ENCODE assay signal across 8 cellular contexts in genomic region chr1:42456010-42456753, GRCh38. TPM values are rescaled to one million over a fixed set of nuclear protein-coding genes. Genes with fewer than 3 reads are reported as not detected.
DNase-seq lines count a peak whose midpoint lies in the region; ATAC-seq and TF ChIP-seq lines count a peak whose summit lies in the region.

TSS of gene PPCS (plus strand) at chr1:42456543. CDS start at chr1:42456566, 23 bp downstream.
TSS of gene ZMYND12 (minus strand) at chr1:42456022. CDS start at chr1:42455997, 25 bp downstream.

- H4K20me1 ChIP-seq in IMR-90 (ENCODE audit: insufficient read depth, low read length) (no peaks in the 10 kb centered on the region), PC-3 (ENCODE audit: low read length) (no peaks in the 10 kb centered on the region)

- H3K36me3 ChIP-seq in IMR-90 (ENCODE audit: control insufficient read depth, insufficient read depth, low read length) (no peaks in the 10 kb centered on the region), PC-3 (ENCODE audit: low read depth, low read length) (no peaks in the 10 kb centered on the region; the same call in 1 of the 2 replicates)
- H3K36me3 ChIP-seq in naive thymus-derived CD4-positive, alpha-beta T cell (ENCODE audit: control insufficient read depth in 2 of 3, insufficient read depth in 3 of 3, low read length in 3 of 3), result peaks cover 0 to 10% (median 6%) of the 10 kb centered on the region in 3 experiments

- DNase-seq in DMS53 (lab: John Stamatoyannopoulos, UW), result peak; percentile 97
- peak; percentile 76 for DNase-seq in IMR-90
- DNase-seq in PC-3, result peak; percentile 85
- DNase-seq in activated T-cell treated with anti-CD3 and anti-CD28 coated beads, Interleukin-2, amount 50 U/mL, for 72 hours, result peak; percentile 93 to 96
- DNase-seq in fibroblast of gingiva (ENCODE audit: low read depth), result peak; percentile 87
- peak; percentile 84 to 94 (median 92) for DNase-seq in naive thymus-derived CD4-positive, alpha-beta T cell

- H3K18ac ChIP-seq in IMR-90 (ENCODE audit: low read depth, low read length), result peak within 1 kb of the TSS; percentile 74

- no peaks in the 10 kb centered on the region for H3K9me2 ChIP-seq in PC-3 (replicated peaks; ENCODE audit: low read length)

- 1% methylated on average over 28 of the region's 66 CpGs; no CpG with 5 or more reads in 1 of the 2 experiments for WGBS in IMR-90 (ENCODE audit: extremely low coverage in 2 of 2, insufficient read length in 1 of 2), 2 experiments

- peaks cover 23% of the 10 kb centered on the region for H3K79me2 ChIP-seq in PC-3 (ENCODE audit: low read length)

- no peaks in the 10 kb centered on the region for H3F3A ChIP-seq in PC-3 (ENCODE audit: low read length, unreplicated experiment)

- 0 out of 2 replicates have a peak within 1 kb of the TSS, but pooled peaks have one; percentile 66 for H2BK20ac ChIP-seq in IMR-90 (ENCODE audit: low read depth, low read length)

- peak within 1 kb of the TSS; percentile 93 for H2AK9ac ChIP-seq in IMR-90 (replicated peaks; ENCODE audit: low read depth, low read length, poor library complexity)

- peak within 1 kb of the TSS; percentile 71 for H2BK5ac ChIP-seq in IMR-90 (ENCODE audit: low read depth, low read length, poor library complexity, severe bottlenecking)

- peak within 1 kb of the TSS; percentile 70 for H3K56ac ChIP-seq in IMR-90 (ENCODE audit: extremely low read depth, insufficient read depth, low read length)

- H3K4me2 ChIP-seq in IMR-90 (ENCODE audit: low read depth, low read length) (peak within 1 kb of the TSS; percentile 86), PC-3 (ENCODE audit: low read length) (peak within 1 kb of the TSS; percentile 95)

- peak within 1 kb of the TSS; percentile 68 for H3K4me3 ChIP-seq in IMR-90 (ENCODE audit: insufficient read depth, low read depth, low read length)
- peak within 1 kb of the TSS; percentile 85 for H3K4me3 ChIP-seq in PC-3 (ENCODE audit: low read length)
- peak within 1 kb of the TSS; percentile 100 for H3K4me3 ChIP-seq in naive thymus-derived CD4-positive, alpha-beta T cell (ENCODE audit: low read length)

- H3K27ac Mint-ChIP-seq in activated T-cell treated with anti-CD3 and anti-CD28 coated beads, Interleukin-2, amount 50 U/mL, for 72 hours, result peak within 1 kb of the TSS; percentile 97
- peak within 1 kb of the TSS; percentile 95 to 100 (median 98) for H3K27ac Mint-ChIP-seq in naive thymus-derived CD4-positive, alpha-beta T cell
- peak within 1 kb of the TSS; percentile 87 for H3K27ac Mint-ChIP-seq in stimulated activated memory B cell treated with anti-CD40 and anti-IgM and Interleukin-4, amounts not matched to agents 10 μg/mL and 1 μg/mL and 100 μg/mL, for 72 hours

- H3K4me1 ChIP-seq in IMR-90 (ENCODE audit: control insufficient read depth, insufficient read depth, low read length) (peaks cover 5% of the 10 kb centered on the region), PC-3 (ENCODE audit: insufficient read depth, low read length) (peaks cover 27% of the 10 kb centered on the region)
- peaks cover 17 to 23% of the 10 kb centered on the region in 2 donors for H3K4me1 ChIP-seq in naive thymus-derived CD4-positive, alpha-beta T cell (ENCODE audit: control insufficient read depth in 2 of 2, insufficient read depth in 2 of 2, low read length in 2 of 2)

- TF ChIP-seq CTCF in IMR-90 (conservative IDR thresholded peaks at IDR 0.05; ENCODE audit: low read depth, low read length), result no peak
- TF ChIP-seq CTCF in PC-3 (conservative IDR thresholded peaks at IDR 0.05; ENCODE audit: low read depth, low read length), result no peak

- BruUV-seq in IMR-90 (replicated peaks; lab: Mats Ljungman, UMichigan) (no TSS peak), PC-3 (replicated peaks; lab: Mats Ljungman, UMichigan) (TSS peak; percentile 97)

- H3K4me3 Mint-ChIP-seq in activated T-cell treated with anti-CD3 and anti-CD28 coated beads, Interleukin-2, amount 50 U/mL, for 72 hours, result peak within 1 kb of the TSS; percentile 83 to 86
- H3K4me3 Mint-ChIP-seq in naive thymus-derived CD4-positive, alpha-beta T cell, result peak within 1 kb of the TSS; percentile 85 to 99 (median 96)
- H3K4me3 Mint-ChIP-seq in stimulated activated memory B cell treated with anti-CD40 and anti-IgM and Interleukin-4, amounts not matched to agents 10 μg/mL and 1 μg/mL and 100 μg/mL, for 72 hours, result peak within 1 kb of the TSS; percentile 89

- intact Hi-C loops in IMR-90 (cut with micrococcal nuclease) (loop anchor here (2.0 kb wide), 2 partner anchors 121 to 279 kb away; partner anchors contain the start of gene FOXJ3), PC-3 (cut with micrococcal nuclease) (no loop called here)
- intact Hi-C loops in naive thymus-derived CD4-positive, alpha-beta T cell (cut with micrococcal nuclease), result loop anchor here (1.0 to 10.0 kb wide), 14 partner anchors 74 to 1593 kb away; partner anchors contain the start of genes C1orf50 (in 2 of the 2), FOXJ3 (in 2 of the 2), P3H1 (in 2 of the 2) and CITED4 (in 1 of the 2)

- peaks cover 27% of the 10 kb centered on the region for H3K4me1 Mint-ChIP-seq in activated T-cell treated with anti-CD3 and anti-CD28 coated beads, Interleukin-2, amount 50 U/mL, for 72 hours (ENCODE audit: low read depth)
- H3K4me1 Mint-ChIP-seq in naive thymus-derived CD4-positive, alpha-beta T cell, result peaks cover 23 to 53% (median 40%) of the 10 kb centered on the region in 7 donors
- peaks cover 28% of the 10 kb centered on the region for H3K4me1 Mint-ChIP-seq in stimulated activated memory B cell treated with anti-CD40 and anti-IgM and Interleukin-4, amounts not matched to agents 10 μg/mL and 1 μg/mL and 100 μg/mL, for 72 hours

- H3K27ac ChIP-seq in IMR-90 (ENCODE audit: insufficient read depth, low read length), result peak within 1 kb of the TSS; percentile 68
- H3K27ac ChIP-seq in PC-3 (ENCODE audit: low read length), result peak within 1 kb of the TSS; percentile 73
- H3K27ac ChIP-seq in naive thymus-derived CD4-positive, alpha-beta T cell (ENCODE audit: low read depth, low read length), result peak within 1 kb of the TSS; percentile 91

- peaks cover 12 to 17% of the 10 kb centered on the region in 2 donors for H3K36me3 Mint-ChIP-seq in activated T-cell treated with anti-CD3 and anti-CD28 coated beads, Interleukin-2, amount 50 U/mL, for 72 hours (ENCODE audit: insufficient read depth in 2 of 2)
- H3K36me3 Mint-ChIP-seq in naive thymus-derived CD4-positive, alpha-beta T cell, result peaks cover 11 to 31% (median 24%) of the 10 kb centered on the region in 5 donors
- peaks cover 26% of the 10 kb centered on the region for H3K36me3 Mint-ChIP-seq in stimulated activated memory B cell treated with anti-CD40 and anti-IgM and Interleukin-4, amounts not matched to agents 10 μg/mL and 1 μg/mL and 100 μg/mL, for 72 hours

- H3K9me1 ChIP-seq in IMR-90 (ENCODE audit: insufficient read depth, low read length), result 0 out of 2 replicates have a peak, but pooled peaks cover 7% of the 10 kb centered on the region

- H3K9ac ChIP-seq in IMR-90 (ENCODE audit: low read depth, low read length), result peak within 1 kb of the TSS; percentile 78
- peak within 1 kb of the TSS; percentile 96 for H3K9ac ChIP-seq in PC-3 (ENCODE audit: low read length)

- peak within 1 kb of the TSS; percentile 91 for H3K4ac ChIP-seq in IMR-90 (ENCODE audit: low read depth, low read length)

- TF ChIP-seq RAD21 in IMR-90 (IDR thresholded peaks at IDR 0.05; ENCODE audit: low read length), result no peak

- peak within 1 kb of the TSS; percentile 100 for H2AFZ ChIP-seq in IMR-90 (replicated peaks; ENCODE audit: low read length, poor library complexity)
- peak within 1 kb of the TSS; percentile 98 for H2AFZ ChIP-seq in PC-3 (ENCODE audit: low read length)

- peak within 1 kb of the TSS; percentile 95 for H4K5ac ChIP-seq in IMR-90 (ENCODE audit: low read depth, low read length)

- H3K27me3 Mint-ChIP-seq in activated T-cell treated with anti-CD3 and anti-CD28 coated beads, Interleukin-2, amount 50 U/mL, for 72 hours (ENCODE audit: low read depth), result no peaks in the 10 kb centered on the region
- H3K27me3 Mint-ChIP-seq in naive thymus-derived CD4-positive, alpha-beta T cell, result peaks cover 0 to under 1% (median 0%) of the 10 kb centered on the region in 5 donors
- no peaks in the 10 kb centered on the region for H3K27me3 Mint-ChIP-seq in stimulated activated memory B cell treated with anti-CD40 and anti-IgM and Interleukin-4, amounts not matched to agents 10 μg/mL and 1 μg/mL and 100 μg/mL, for 72 hours

- H3K9me3 ChIP-seq in IMR-90 (ENCODE audit: control insufficient read depth, insufficient read depth, low read length) (no peaks in the 10 kb centered on the region), PC-3 (ENCODE audit: low read length) (no peaks in the 10 kb centered on the region)
- H3K9me3 ChIP-seq in naive thymus-derived CD4-positive, alpha-beta T cell (ENCODE audit: control insufficient read depth in 2 of 3, low read length in 3 of 3), result no peaks in the 10 kb centered on the region

- peak within 1 kb of the TSS; percentile 91 for H3K23ac ChIP-seq in IMR-90 (ENCODE audit: low read depth, low read length)

- no peaks in the 10 kb centered on the region for H3K27me3 ChIP-seq in IMR-90 (ENCODE audit: control insufficient read depth, insufficient read depth, low read length)
- no peaks in the 10 kb centered on the region for H3K27me3 ChIP-seq in PC-3 (ENCODE audit: low read length)
- no peaks in the 10 kb centered on the region for H3K27me3 ChIP-seq in naive thymus-derived CD4-positive, alpha-beta T cell (ENCODE audit: control insufficient read depth in 2 of 2, insufficient read depth in 2 of 2, low read length in 2 of 2)

- H4K91ac ChIP-seq in IMR-90 (ENCODE audit: insufficient read depth, low read depth, low read length), result peak within 1 kb of the TSS; percentile 88

- ATAC-seq in GM21528 (IDR thresholded peaks at IDR 0.05; ENCODE audit: low FRiP score, unreplicated experiment) (peak; percentile 84), IMR-90 (ENCODE audit: low read depth) (peak; percentile 93), PC-3 (peak; percentile 90)
- peak; percentile 92 for ATAC-seq in activated T-cell treated with anti-CD3 and anti-CD28 coated beads, Interleukin-2, amount 50 U/mL, for 72 hours (replicated peaks in 1 of 2)
- ATAC-seq in naive thymus-derived CD4-positive, alpha-beta T cell, result peak; percentile 95
- peak; percentile 94 for ATAC-seq in stimulated activated memory B cell treated with anti-CD40 and anti-IgM and Interleukin-4, amounts not matched to agents 10 μg/mL and 1 μg/mL and 100 μg/mL, for 72 hours

- in situ Hi-C loops in IMR-90 (cut with MboI; ENCODE audit: low sequenced_read_pairs), result no loop called here

- dilution Hi-C loops in IMR-90 (cut with HindIII; ENCODE audit: low sequenced_read_pairs, unreplicated experiment), result no loop called here

- H2BK120ac ChIP-seq in IMR-90 (ENCODE audit: low read depth, low read length), result peak within 1 kb of the TSS; percentile 86

- peak within 1 kb of the TSS; percentile 64; the same call in 2 of the 3 replicates for H2BK15ac ChIP-seq in IMR-90 (ENCODE audit: low read depth, low read length)

- TF ChIP-seq POLR2A in IMR-90 (IDR thresholded peaks at IDR 0.05; ENCODE audit: low read depth, low read length), result peak; percentile 67; the same call in 1 of the 2 replicates

- no peaks in the 10 kb centered on the region for H3K9me3 Mint-ChIP-seq in activated T-cell treated with anti-CD3 and anti-CD28 coated beads, Interleukin-2, amount 50 U/mL, for 72 hours
- H3K9me3 Mint-ChIP-seq in naive thymus-derived CD4-positive, alpha-beta T cell, result peaks cover 0 to 1% (median 0%) of the 10 kb centered on the region in 11 donors
- H3K9me3 Mint-ChIP-seq in stimulated activated memory B cell treated with anti-CD40 and anti-IgM and Interleukin-4, amounts not matched to agents 10 μg/mL and 1 μg/mL and 100 μg/mL, for 72 hours, result no peaks in the 10 kb centered on the region

- H3K79me1 ChIP-seq in IMR-90 (ENCODE audit: low read depth in 1 of 2, low read length in 2 of 2), result peaks cover 7 to 16% of the 10 kb centered on the region in 2 experiments

- peak within 1 kb of the TSS; percentile 57 for H2AK5ac ChIP-seq in IMR-90 (ENCODE audit: low read depth, low read length)

- CTCF ChIA-PET in IMR-90 (lab: Yijun Ruan, JAX) (no interaction called here), PC-3 (lab: Charles Lee) (no interaction called here)
- CTCF ChIA-PET in naive thymus-derived CD4-positive, alpha-beta T cell (lab: Charles Lee), result interaction anchor here (1.0 kb wide), 1 partner anchor 17 kb away, joined by 4 read pairs; no protein-coding TSS in a partner anchor

- H4K8ac ChIP-seq in IMR-90 (ENCODE audit: low read depth in 2 of 2, low read length in 2 of 2), result peak within 1 kb of the TSS; percentile 99 to 100

- POLR2A ChIA-PET in IMR-90 (lab: Charles Lee; ENCODE audit: unreplicated experiment), result no interaction called here
- POLR2A ChIA-PET in PC-3 (lab: Charles Lee; ENCODE audit: unreplicated experiment), result no interaction called here
- POLR2A ChIA-PET in naive thymus-derived CD4-positive, alpha-beta T cell (lab: Charles Lee), result interaction anchor here (0.6 to 2.2 kb wide), 10 partner anchors 18 to 516 kb away, joined by 3 to 17 read pairs (median 6); partner anchors contain the start of genes C1orf50, FOXJ3, P3H1 and YBX1

- H3K14ac ChIP-seq in IMR-90 (replicated peaks; ENCODE audit: low read depth, low read length), result peak within 1 kb of the TSS; percentile 90

RNA-seq across cellular contexts. Expression of gene PPCS, which starts in this region (rescaled TPM):
- total RNA-seq in IMR-90 (2012; rRNA removed), result 8.2 and 13.6 TPM in 2 replicates
- 15.3 and 18.9 TPM in 2 replicates for polyA plus RNA-seq in IMR-90 (2012; rRNA removed)
- polyA plus RNA-seq in IMR-90 (2012; cell fraction: cytosol; rRNA removed), result 10.3 and 18.4 TPM in 2 replicates
- polyA plus RNA-seq in IMR-90 (2012; cell fraction: nucleus; rRNA removed; ENCODE audit: low replicate concordance), result 11.0 and 16.6 TPM in 2 replicates
- 45.6 and 56.1 TPM in 2 replicates for total RNA-seq in PC-3 (2014; rRNA removed)
- total RNA-seq in activated T-cell treated with anti-CD3 and anti-CD28 coated beads, Interleukin-2, amount 50 U/mL, for 72 hours, result 10 to 100 TPM; 53.0 to 63.6 TPM
- 10 to 100 TPM; 45.4 to 78.4 (median 50.0) TPM for total RNA-seq in naive thymus-derived CD4-positive, alpha-beta T cell
- 100 to 1,000 TPM; 115 to 146 TPM for polyA plus RNA-seq in naive thymus-derived CD4-positive, alpha-beta T cell

RNA-seq across cellular contexts. Expression of gene ZMYND12, which starts in this region (rescaled TPM):
- total RNA-seq in IMR-90 (2012; rRNA removed), result under 0.01 TPM in 1 of 2 replicates, not detected in the other
- polyA plus RNA-seq in IMR-90 (2012; rRNA removed), result 0.03 TPM in 1 of 2 replicates, not detected in the other
- polyA plus RNA-seq in IMR-90 (2012; cell fraction: cytosol; rRNA removed), result 0.07 TPM in 1 of 2 replicates, not detected in the other
- polyA plus RNA-seq in IMR-90 (2012; cell fraction: nucleus; rRNA removed; ENCODE audit: low replicate concordance), result 0.11 TPM in 1 of 2 replicates, not detected in the other
- not detected in 2 replicates for total RNA-seq in PC-3 (2014; rRNA removed)
- total RNA-seq in activated T-cell treated with anti-CD3 and anti-CD28 coated beads, Interleukin-2, amount 50 U/mL, for 72 hours, result 1 to 10 TPM; 1.4 to 1.7 TPM
- total RNA-seq in naive thymus-derived CD4-positive, alpha-beta T cell, result 1 to 10 TPM in 4 of 5 experiments, under 1 TPM in 1; 0.44 to 1.2 (median 1.1) TPM
- polyA plus RNA-seq in naive thymus-derived CD4-positive, alpha-beta T cell, result 1 to 10 TPM in 1 of 2 donors, under 1 TPM in 1; 0.14 to 1.6 TPM

Comparison
In these comparisons a context has a peak if more than half of its experiments do, and no peak if none do; other contexts are left out.
1. Peak in every context shown above with its lines: DNase-seq, ATAC-seq, H3K4me3 ChIP-seq and H3K27ac ChIP-seq.